Comparison of ENCODE assay signal across 8 cellular contexts in the genomic region with DNA sequence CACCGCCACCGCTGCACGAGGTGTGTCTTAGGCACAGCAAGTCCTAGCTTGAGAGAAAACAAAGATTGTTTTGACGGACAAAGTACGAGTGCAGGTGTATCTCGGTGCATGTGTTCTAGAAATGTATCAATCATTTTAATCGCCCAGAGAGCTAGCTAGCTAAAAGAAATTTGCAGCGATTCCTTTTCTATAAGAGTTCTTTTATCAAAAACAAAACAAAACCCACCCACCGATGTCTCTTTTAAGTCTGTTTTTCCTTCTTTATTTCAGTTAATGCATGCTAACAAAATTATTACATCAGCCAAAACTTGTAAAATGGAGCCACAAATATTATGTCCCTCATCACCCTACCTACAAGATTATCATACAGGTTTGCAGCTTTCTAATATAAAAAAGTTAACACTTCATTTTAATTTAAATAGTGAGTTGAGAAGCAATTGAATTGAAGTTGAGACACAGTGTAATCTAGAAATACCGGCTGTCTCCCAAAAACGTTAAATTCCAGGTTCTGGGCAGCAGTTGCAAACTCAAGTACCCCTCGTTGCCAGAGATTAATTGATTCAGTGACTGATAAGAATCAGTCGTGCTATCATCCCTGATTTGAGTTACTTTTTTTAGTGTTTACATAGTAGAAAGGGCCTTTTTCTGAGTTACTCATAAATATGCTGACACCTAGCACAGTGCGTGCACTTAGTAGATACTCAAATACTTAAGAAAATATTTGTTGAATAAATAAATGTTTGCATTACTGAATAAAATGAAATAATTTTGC. TPM values are rescaled to one million over a fixed set of nuclear protein-coding genes. Genes with fewer than 3 reads are reported as not detected.
DNase-seq lines count a peak whose midpoint lies in the region; ATAC-seq and TF ChIP-seq lines count a peak whose summit lies in the region.

No MANE protein-coding gene starts in this region.

- H3K79me1 ChIP-seq in H9 (ENCODE audit: insufficient read depth, low read depth, low read length, poor library complexity, severe bottlenecking) = no peaks in the 10 kb centered on the region

- H2BK12ac ChIP-seq in H9 (ENCODE audit: insufficient read length, low read depth, low read length) = no peak overlapping the region

- H3K4me3 Mint-ChIP-seq in H9 = peak overlapping the region; percentile 88 to 93

- H3K4me1 ChIP-seq in H9 (ENCODE audit: insufficient read depth, low read length) = no peaks in the 10 kb centered on the region
- peaks cover 34% of the 10 kb centered on the region for H3K4me1 ChIP-seq in adipocyte (ENCODE audit: control insufficient read depth, insufficient read depth, low read length)
- no peaks in the 10 kb centered on the region for H3K4me1 ChIP-seq in lower lobe of right lung

- no peak overlapping the region for H3T11ph ChIP-seq in H9 (ENCODE audit: low read length)

- H2BK15ac ChIP-seq in H9 (ENCODE audit: low read depth, low read length) = no peak overlapping the region

- H3K4me2 ChIP-seq in H9 (ENCODE audit: insufficient read depth, insufficient read length, low read length) = peak overlapping the region; percentile 97

- no peak overlapping the region for H4K8ac ChIP-seq in H9 (replicated peaks; ENCODE audit: insufficient read length, low read depth, low read length)

- H3K27ac ChIP-seq in C4-2B (peak overlapping the region; percentile 58), H9 (ENCODE audit: insufficient read length, low read depth, low read length) (peak overlapping the region; percentile 59), lower lobe of right lung (peak overlapping the region; percentile 96)

- H3K27me3 Mint-ChIP-seq in H9 (ENCODE audit: low read depth) = no peaks in the 10 kb centered on the region

- H2AK5ac ChIP-seq in H9 (ENCODE audit: insufficient read length, low read length) = no peak overlapping the region

- no peak overlapping the region for H3K4ac ChIP-seq in H9 (ENCODE audit: low read depth, low read length)

- H3K14ac ChIP-seq in H9 (ENCODE audit: insufficient read depth, low read length) = peak overlapping the region; percentile 92; the same call in 1 of the 2 replicates

- no peak overlapping the region for H4K91ac ChIP-seq in H9 (ENCODE audit: insufficient read length, low read depth, low read length)

- H3K27me3 ChIP-seq in H9 (ENCODE audit: insufficient read depth, low read length) (no peaks in the 10 kb centered on the region), adipocyte (replicated peaks; ENCODE audit: control insufficient read depth, insufficient read depth, low read length) (no peaks in the 10 kb centered on the region), lower lobe of right lung (ENCODE audit: low read depth) (no peaks in the 10 kb centered on the region)

- peaks cover 3% of the 10 kb centered on the region; the same call in 1 of the 2 replicates for H3K79me2 ChIP-seq in H9 (ENCODE audit: insufficient read depth, low read length)

- peak overlapping the region; percentile 96 to 99 (median 98) for H3K27ac Mint-ChIP-seq in H9

- H3K36me3 ChIP-seq in adipocyte (ENCODE audit: control insufficient read depth, insufficient read depth, low read length, severe bottlenecking) = no peaks in the 10 kb centered on the region
- no peaks in the 10 kb centered on the region for H3K36me3 ChIP-seq in lower lobe of right lung

- H2BK20ac ChIP-seq in H9 (ENCODE audit: low read depth, low read length, poor library complexity, severe bottlenecking) = no peak overlapping the region

- ATAC-seq in lower lobe of right lung (peak in 1 of 2 donors; percentile 7), GM19324 (IDR thresholded peaks at IDR 0.05; ENCODE audit: low FRiP score, unreplicated experiment) (no peak)

- H3K4me1 Mint-ChIP-seq in H9 = peaks cover 45 to 48% of the 10 kb centered on the region in 2 experiments

- intact Hi-C loops in lower lobe of right lung (cut with DNase I) = no loop called here

- H3K9me3 ChIP-seq in H9 (ENCODE audit: control insufficient read depth, low read depth, low read length) (no peaks in the 10 kb centered on the region), adipocyte (ENCODE audit: control insufficient read depth, low read length) (no peaks in the 10 kb centered on the region), lower lobe of right lung (no peaks in the 10 kb centered on the region)

- H3K36me3 Mint-ChIP-seq in H9 (ENCODE audit: insufficient read depth in 1 of 3, low read depth in 3 of 3) = peaks cover 0 to 4% (median 2%) of the 10 kb centered on the region in 3 experiments; a peak in 3 of 7 replicates

- peak overlapping the region; percentile 87 for H3K4me3 ChIP-seq in adipocyte (ENCODE audit: low read length)
- peak overlapping the region; percentile 78 for H3K4me3 ChIP-seq in lower lobe of right lung

- WGBS in H9 (ENCODE audit: extremely low coverage, insufficient read length, low lambda C conversion rate) = no CpG with 5 or more reads among the region's 14 CpGs

- TF ChIP-seq CTCF in C4-2B (conservative IDR thresholded peaks at IDR 0.05) (no peak), H9 (conservative IDR thresholded peaks at IDR 0.05) (no peak), lower lobe of right lung (IDR thresholded peaks at IDR 0.05) (no peak)

- H3K18ac ChIP-seq in H9 (ENCODE audit: insufficient read length, low read depth, low read length) = peak overlapping the region; percentile 94

- H3K23me2 ChIP-seq in H9 (ENCODE audit: insufficient read length, low read depth, low read length, poor library complexity, severe bottlenecking) = peaks cover 5% of the 10 kb centered on the region

- H2BK5ac ChIP-seq in H9 (ENCODE audit: insufficient read length, low read length) = no peak overlapping the region

- H2BK120ac ChIP-seq in H9 (ENCODE audit: low read depth, low read length, poor library complexity, severe bottlenecking) = no peak overlapping the region

- no peaks in the 10 kb centered on the region for H4K20me1 ChIP-seq in H9 (ENCODE audit: control insufficient read depth, insufficient read depth, insufficient read length)

- H3K9me3 Mint-ChIP-seq in H9 = no peaks in the 10 kb centered on the region

- H3K56ac ChIP-seq in H9 (ENCODE audit: insufficient read length, low read depth, low read length) = no peak overlapping the region

- H4K5ac ChIP-seq in H9 (ENCODE audit: insufficient read length, low read depth, low read length) = peak overlapping the region; percentile 39

- H3K9ac ChIP-seq in H9 (ENCODE audit: extremely low read depth, insufficient read length, low read length) = peak overlapping the region; percentile 82
- peak overlapping the region; percentile 94 for H3K9ac ChIP-seq in adipocyte (ENCODE audit: low read length)

- no peak overlapping the region for H3K23ac ChIP-seq in H9 (ENCODE audit: insufficient read length, low read depth, low read length)

- H2AFZ ChIP-seq in H9 (ENCODE audit: low read length) = no peak overlapping the region

- DNase-seq in H9 (no peak), adipocyte (ENCODE audit: low read depth) (no peak), lower lobe of right lung (no peak), NCI-H524 (lab: John Stamatoyannopoulos, UW) (no peak), SIG-M5 treated with dmso at 0.1 percent for 504 hours (lab: John Stamatoyannopoulos, UW; ENCODE audit: unreplicated experiment) (no peak)
- no peak for DNase-seq in stimulated activated CD4-positive, alpha-beta T cell treated with anti-CD3 and anti-CD28 coated beads, Interleukin-4, amount 100 ng/mL, for 24 hours

RNA-seq across cellular contexts. Expression of gene SYDE2, which starts 1.5 kb away (rescaled TPM):
- total RNA-seq in H9 (2021) (12.1 and 12.4 TPM in 2 replicates), lower lobe of right lung (21.3 TPM)

RNA-seq across cellular contexts. Expression of gene C1orf52, which starts 57.2 kb away (rescaled TPM):
- total RNA-seq in H9 (2021) = 45.1 and 48.2 TPM in 2 replicates
- 23.4 TPM for total RNA-seq in lower lobe of right lung
